ENCODE assay signal across 19 cellular contexts in genomic region chr3:197615430-197615829, GRCh38. TPM values are rescaled to one million over a fixed set of nuclear protein-coding genes. Genes with fewer than 3 reads are reported as not detected.
A peak's percentile ranks its signal among the peaks of the same experiment; 100 is the strongest.
DNase-seq lines count a peak whose midpoint lies in the region; ATAC-seq, FAIRE-seq and TF ChIP-seq lines count a peak whose summit lies in the region.
"Had no signal": no experiment of that assay in that cellular context is flagged by ENCODE, and none has a peak within 500 bp of the region (broad histone marks: within the 10 kb centered on the region; RNA-seq: fewer than 3 reads in every experiment).

No MANE protein-coding gene starts in this region.

- no peak overlapping the region for H3K14ac ChIP-seq in mesenchymal stem cell (ENCODE audit: low read length in 2 of 2)

- no peaks in the 10 kb centered on the region for H3K9me1 ChIP-seq in K562 (ENCODE audit: control insufficient read depth, insufficient read depth, low read length)

- H3K79me1 ChIP-seq in mesenchymal stem cell (replicated peaks; ENCODE audit: low read length, poor library complexity, severe bottlenecking): peaks cover 5% of the 10 kb centered on the region

- no peak for TF ChIP-seq CTCF in CD8-positive, alpha-beta T cell (IDR thresholded peaks at IDR 0.05)
- TF ChIP-seq CTCF in K562 (IDR thresholded peaks at IDR 0.05 in 2 of 3, conservative IDR thresholded peaks at IDR 0.05 in 1 of 3; ENCODE audit: insufficient read depth in 2 of 3, low read depth in 1 of 3, low read length in 3 of 3) (no peak), GM13976 (IDR thresholded peaks at IDR 0.05; ENCODE audit: borderline replicate concordance, control extremely low read depth, extremely low read depth, insufficient read depth, missing control alignments) (no peak)

- intact Hi-C loops in CD8-positive, alpha-beta T cell (cut with DNase I, micrococcal nuclease): no loop called here
- intact Hi-C loops in K562 (cut with micrococcal nuclease): no loop called here

- no peak overlapping the region for H3K4ac ChIP-seq in mesenchymal stem cell (ENCODE audit: low read depth in 1 of 2, low read length in 2 of 2)

- H3K18ac ChIP-seq in mesenchymal stem cell (ENCODE audit: low read depth in 1 of 2, low read length in 2 of 2): no peak overlapping the region

- TF ChIP-seq EP300 in K562 (IDR thresholded peaks at IDR 0.05; ENCODE audit: low read length): no peak

- TF ChIP-seq POLR2A in K562 (conservative IDR thresholded peaks at IDR 0.05): no peak

- in situ Hi-C loops in K562 (cut with MboI) (no loop called here), GM13976 (cut with MboI; ENCODE audit: low sequenced_read_pairs, unreplicated experiment) (no loop called here)

- TF ChIP-seq RAD21 in K562 (CRISPR knock-in tag; conservative IDR thresholded peaks at IDR 0.05 in 1 of 2, IDR thresholded peaks at IDR 0.05 in 1 of 2): no peak

- ATAC-seq in CD8-positive, alpha-beta T cell: no peak
- ATAC-seq in K562 (no peak), GM19023 (IDR thresholded peaks at IDR 0.05; ENCODE audit: unreplicated experiment) (no peak), T-cell (replicated peaks in 1 of 4) (no peak)

- no peak overlapping the region for H3K9ac ChIP-seq in K562 (ENCODE audit: insufficient read depth in 1 of 2, low read depth in 2 of 2, low read length in 2 of 2)
- no peak overlapping the region for H3K9ac ChIP-seq in mesenchymal stem cell (ENCODE audit: low read length)
- H3K9ac ChIP-seq: BLaER1 had no signal

- CTCF ChIA-PET in CD8-positive, alpha-beta T cell (lab: Charles Lee): interaction anchor here (0.6 to 4.9 kb wide), 2 partner anchors 16 to 97 kb away, joined by 3 to 33 read pairs; no protein-coding TSS in a partner anchor
- CTCF ChIA-PET in K562 (lab: Yijun Ruan, JAX; ENCODE audit: low intra/inter-chr PET ratio): no interaction called here
- CTCF ChIA-PET in T-cell (lab: Charles Lee): interaction anchor here in 1 of 2 donors (4.0 kb wide), 1 partner anchor 16 kb away, joined by 18 read pairs; no protein-coding TSS in a partner anchor

- no peak overlapping the region for H2BK5ac ChIP-seq in mesenchymal stem cell (ENCODE audit: low read depth, low read length, poor library complexity, severe bottlenecking)

- H2AFZ ChIP-seq in K562 (ENCODE audit: low read depth, low read length) (no peak overlapping the region), mesenchymal stem cell (ENCODE audit: low read depth, low read length) (no peak overlapping the region)

- no peaks in the 10 kb centered on the region for H3K79me2 ChIP-seq in K562 (ENCODE audit: control insufficient read depth, insufficient read depth, low read length)

- H2BK15ac ChIP-seq in mesenchymal stem cell (ENCODE audit: low read depth, poor library complexity, severe bottlenecking): no peak overlapping the region

- POLR2A ChIA-PET in CD8-positive, alpha-beta T cell (lab: Charles Lee): interaction anchor here (0.6 kb wide), 1 partner anchor 9 kb away, joined by 3 read pairs; no protein-coding TSS in a partner anchor
- POLR2A ChIA-PET in K562 (lab: Yijun Ruan, JAX) (no interaction called here), T-cell (lab: Charles Lee) (no interaction called here)

- no peaks in the 10 kb centered on the region for H4K20me1 ChIP-seq in K562 (replicated peaks; ENCODE audit: control insufficient read depth, insufficient read depth, low read length)
- H4K20me1 ChIP-seq: BLaER1 had no signal

- no peak overlapping the region for H2BK12ac ChIP-seq in mesenchymal stem cell (ENCODE audit: low read length in 2 of 2)

- H3K36me3 Mint-ChIP-seq in CD8-positive, alpha-beta T cell: peaks cover 71% of the 10 kb centered on the region
- H3K36me3 Mint-ChIP-seq in T-cell: peaks cover 67% of the 10 kb centered on the region

- no peak overlapping the region for H2BK120ac ChIP-seq in mesenchymal stem cell (ENCODE audit: low read depth, low read length)

- H3K27ac ChIP-seq in CD8-positive, alpha-beta T cell (ENCODE audit: low read depth, low read length): no peak overlapping the region
- H3K27ac ChIP-seq in K562 (ENCODE audit: extremely low read depth, low read depth, low read length) (no peak overlapping the region), mesenchymal stem cell (ENCODE audit: low read length, poor library complexity, severe bottlenecking) (no peak overlapping the region)
- H3K27ac ChIP-seq: BLaER1 had no signal

- no peak overlapping the region for H3K4me3 Mint-ChIP-seq in CD8-positive, alpha-beta T cell
- no peak overlapping the region for H3K4me3 Mint-ChIP-seq in T-cell
- H3K4me3 Mint-ChIP-seq: CD14-positive monocyte; CD8-positive, alpha-beta memory T cell had no signal

- no peak overlapping the region for H4K91ac ChIP-seq in mesenchymal stem cell (ENCODE audit: low read length)

- H3K4me2 ChIP-seq in K562 (ENCODE audit: insufficient read depth, low read length): no peak overlapping the region
- H3K4me2 ChIP-seq in mesenchymal stem cell (ENCODE audit: low read length, poor library complexity, severe bottlenecking): no peak overlapping the region
- H3K4me2 ChIP-seq: BLaER1 had no signal

- no peak overlapping the region for H3K4me3 ChIP-seq in CD8-positive, alpha-beta T cell (ENCODE audit: low read depth, low read length)
- no peak overlapping the region for H3K4me3 ChIP-seq in K562
- H3K4me3 ChIP-seq in mesenchymal stem cell (ENCODE audit: insufficient read depth in 1 of 2, low read depth in 1 of 2, low read length in 2 of 2): no peak overlapping the region
- H3K4me3 ChIP-seq: HAP-1 had no signal

- DNase-seq in CD8-positive, alpha-beta T cell: no peak
- DNase-seq in NAMALWA (ENCODE audit: low spot score) (peak; percentile 28), K562 (ENCODE audit: extremely low read depth in 1 of 4, low spot score in 3 of 4) (no peak), mesenchymal stem cell (peak; percentile 1), NCI-H1092 treated with DMSO at 0.1 percent for 48 hours (lab: John Stamatoyannopoulos, UW) (no peak), GM13976 (ENCODE audit: low spot score) (no peak), T-cell (no peak)
- DNase-seq: 8988T; CD8-positive, alpha-beta memory T cell; COR-L47 had no signal

- H3K4me1 Mint-ChIP-seq in CD8-positive, alpha-beta T cell (ENCODE audit: low read depth): peaks cover 21% of the 10 kb centered on the region
- H3K4me1 Mint-ChIP-seq in T-cell: peaks cover 21 to 25% (median 24%) of the 10 kb centered on the region in 3 donors
- H3K4me1 Mint-ChIP-seq: CD14-positive monocyte had no signal

- H3K27me3 ChIP-seq in CD8-positive, alpha-beta T cell (ENCODE audit: insufficient read depth, low read length): no peaks in the 10 kb centered on the region
- H3K27me3 ChIP-seq in K562 (ENCODE audit: control insufficient read depth in 2 of 2, insufficient read depth in 2 of 2, low read length in 2 of 2): no peaks in the 10 kb centered on the region
- no peaks in the 10 kb centered on the region for H3K27me3 ChIP-seq in mesenchymal stem cell (ENCODE audit: control insufficient read depth in 1 of 2, insufficient read depth in 1 of 2, low read length in 2 of 2)
- H3K27me3 ChIP-seq: BLaER1 had no signal

- H4K8ac ChIP-seq in mesenchymal stem cell (ENCODE audit: low read length): no peak overlapping the region

- no TSS peak for BruUV-seq in K562 (replicated peaks; lab: Mats Ljungman, UMichigan)

- H3K9me3 ChIP-seq in CD8-positive, alpha-beta T cell (ENCODE audit: low read length): no peaks in the 10 kb centered on the region
- 0 out of 2 replicates have a peak, but pooled peaks cover 3% of the 10 kb centered on the region for H3K9me3 ChIP-seq in K562 (replicated peaks; ENCODE audit: control insufficient read depth, insufficient read depth, low read depth, low read length)
- H3K9me3 ChIP-seq in mesenchymal stem cell (ENCODE audit: control insufficient read depth, low read length): no peaks in the 10 kb centered on the region
- H3K9me3 ChIP-seq: HAP-1 had no signal

- FAIRE-seq in K562 (lab: Jason Lieb, UNC): no peak
- FAIRE-seq: D721Med, G401.6, GM12891, GM18507, H1 had no signal

- no peak overlapping the region for H2AK5ac ChIP-seq in mesenchymal stem cell (ENCODE audit: low read length, severe bottlenecking)

- no peaks in the 10 kb centered on the region for H3K27me3 Mint-ChIP-seq in CD8-positive, alpha-beta T cell (ENCODE audit: low read depth)
- H3K27me3 Mint-ChIP-seq in T-cell: no peaks in the 10 kb centered on the region
- H3K27me3 Mint-ChIP-seq: CD8-positive, alpha-beta memory T cell had no signal

- WGBS in K562 (ENCODE audit: insufficient coverage, low coverage, missing lambda C conversion rate): 85% methylated on average over 3 of the region's 3 CpGs
- 100% methylated on average over 2 of the region's 3 CpGs for WGBS in mesenchymal stem cell

- H3K27ac Mint-ChIP-seq in CD8-positive, alpha-beta T cell: peak overlapping the region; percentile 30
- no peak overlapping the region for H3K27ac Mint-ChIP-seq in T-cell
- H3K27ac Mint-ChIP-seq: CD14-positive monocyte had no signal

- H3K36me3 ChIP-seq in CD8-positive, alpha-beta T cell (ENCODE audit: insufficient read depth, low read length): peaks cover 20% of the 10 kb centered on the region
- peaks cover 88% of the 10 kb centered on the region for H3K36me3 ChIP-seq in K562 (ENCODE audit: control insufficient read depth, insufficient read depth, low read length)
- H3K36me3 ChIP-seq in mesenchymal stem cell (ENCODE audit: control insufficient read depth in 1 of 2, insufficient read depth in 2 of 2, low read depth in 1 of 2, low read length in 2 of 2): peaks cover 22 to 94% of the 10 kb centered on the region in 2 experiments

- H3K4me1 ChIP-seq in CD8-positive, alpha-beta T cell (ENCODE audit: insufficient read depth, low read length): peaks cover 20% of the 10 kb centered on the region
- H3K4me1 ChIP-seq in K562 (replicated peaks in 1 of 2; ENCODE audit: control insufficient read depth in 2 of 2, insufficient read depth in 2 of 2, low read length in 2 of 2) (peaks cover 0 to 4% of the 10 kb centered on the region in 2 experiments; a peak in 2 of 5 replicates), mesenchymal stem cell (ENCODE audit: control insufficient read depth, insufficient read depth, low read depth, low read length) (no peaks in the 10 kb centered on the region)
- H3K4me1 ChIP-seq: BLaER1, HAP-1 had no signal

- H3K23ac ChIP-seq in mesenchymal stem cell (ENCODE audit: low read length in 2 of 2): no peak overlapping the region

- H3K9me3 Mint-ChIP-seq in CD8-positive, alpha-beta T cell: peaks cover 14% of the 10 kb centered on the region
- H3K9me3 Mint-ChIP-seq in T-cell: peaks cover 0 to 20% (median 5%) of the 10 kb centered on the region in 3 donors

RNA-seq across cellular contexts. Expression of gene BDH1, which starts 59.7 kb away (rescaled TPM):
- total RNA-seq in CD8-positive, alpha-beta T cell: 10 to 100 TPM; 13.6 to 14.0 TPM
- 0.60 and 1.0 TPM in 2 replicates for total RNA-seq in K562 (2011; cell fraction: chromatin; rRNA removed; ENCODE audit: low replicate concordance)
- 0.26 and 0.33 TPM in 2 replicates for total RNA-seq in K562 (2011; cell fraction: nucleolus; rRNA removed)
- total RNA-seq in K562 (2011; cell fraction: nucleoplasm; rRNA removed): 0.44 and 1.4 TPM in 2 replicates
- total RNA-seq in K562 (2014; rRNA removed) (0.29 TPM in 1 of 2 replicates, not detected in the other), K562 (2014; rRNA removed; fragmentation: Illumina TruSeq; extraction: Trizol) (0.11 TPM in 1 of 2 replicates, not detected in the other), K562 (2015; rRNA removed; fragmentation: Illumina TruSeq; extraction: Trizol) (0.04 TPM in 1 of 2 replicates, not detected in the other), K562 (2021) (0.11 and 0.27 TPM in 2 replicates), T-cell (10 to 100 TPM; 31.1 to 74.7 (median 68.9) TPM)
- polyA plus RNA-seq in K562 (2011; rRNA removed) (0.03 and 0.32 TPM in 2 replicates), K562 (2014; fragmentation: Illumina TruSeq; extraction: Trizol) (0.19 TPM in 1 of 2 replicates, not detected in the other), K562 (2014; fragmentation: Nextera tagmentation; extraction: Ambion mirVana) (under 1 TPM; 0.13 to 0.89 TPM), K562 (2014; rRNA removed) (0.07 and 0.69 TPM in 2 replicates)
- 0.06 and 0.22 TPM in 2 replicates for polyA plus RNA-seq in K562 (2011; cell fraction: cytosol; rRNA removed)
- 0.38 and 0.94 TPM in 2 replicates for polyA plus RNA-seq in K562 (2011; cell fraction: nucleus; rRNA removed)
- polyA plus RNA-seq in K562 (2012): 0.36 and 0.76 TPM in 2 replicates
- 0.21 TPM in 1 of 2 replicates, not detected in the other for polyA minus RNA-seq in K562 (2011; rRNA and poly(A)+ RNA removed)
- not detected in 2 replicates for polyA minus RNA-seq in K562 (2011; cell fraction: cytosol; rRNA and poly(A)+ RNA removed)
- 0.11 and 0.13 TPM in 2 replicates for polyA minus RNA-seq in K562 (2011; cell fraction: nucleus; rRNA and poly(A)+ RNA removed)
- polyA plus RNA-seq in mesenchymal stem cell (2013, experiment 1 of 2): 2.1 TPM
- 2.0 TPM for polyA plus RNA-seq in mesenchymal stem cell (2013, experiment 2 of 2)

Comparison
In these comparisons a context has a peak if more than half of its experiments do, and no peak if none do; other contexts are left out.
1. DNase-seq: peak in NAMALWA (single experiment) and mesenchymal stem cell (single experiment); none in CD8-positive, alpha-beta T cell (0 of 7), K562 (0 of 4), NCI-H1092 treated with DMSO at 0.1 percent for 48 hours (single experiment), GM13976 (single experiment) and T-cell (0 of 34).
2. RNA of gene BDH1, which starts 59.7 kb away (total RNA-seq): 31.1 to 74.7 TPM in T-cell and 13.6 to 14.0 TPM in CD8-positive, alpha-beta T cell; 0.04 to 1.4 TPM in K562; every median in the first group is over 4 times any median in the second.